Comparison of ENCODE assay signal across 1 cellular context in genomic region chr14:99407416-99407815, GRCh38.
TF ChIP-seq lines count a peak whose summit lies in the region.

No MANE protein-coding gene starts in this region.

TF ChIP-seq in GM23338, 12 proteins besides CTCF, POLR2A, EP300 and RAD21 (continued from another document):
- TF ChIP-seq ZNF462 (CRISPR knock-in tag; IDR thresholded peaks at IDR 0.05) (no peak), POLR2AphosphoS5 (IDR thresholded peaks at IDR 0.05; ENCODE audit: low read depth) (no peak), ETS1 (IDR thresholded peaks at IDR 0.05) (no peak), JUNB (IDR thresholded peaks at IDR 0.05; ENCODE audit: unreplicated experiment) (no peak), EZH2 (IDR thresholded peaks at IDR 0.05; ENCODE audit: low read depth, unreplicated experiment) (no peak), EZH2phosphoT487 (IDR thresholded peaks at IDR 0.05; ENCODE audit: unreplicated experiment) (no peak), STAT1 (IDR thresholded peaks at IDR 0.05; ENCODE audit: unreplicated experiment) (no peak)
- TF ChIP-seq, protein P1, sequence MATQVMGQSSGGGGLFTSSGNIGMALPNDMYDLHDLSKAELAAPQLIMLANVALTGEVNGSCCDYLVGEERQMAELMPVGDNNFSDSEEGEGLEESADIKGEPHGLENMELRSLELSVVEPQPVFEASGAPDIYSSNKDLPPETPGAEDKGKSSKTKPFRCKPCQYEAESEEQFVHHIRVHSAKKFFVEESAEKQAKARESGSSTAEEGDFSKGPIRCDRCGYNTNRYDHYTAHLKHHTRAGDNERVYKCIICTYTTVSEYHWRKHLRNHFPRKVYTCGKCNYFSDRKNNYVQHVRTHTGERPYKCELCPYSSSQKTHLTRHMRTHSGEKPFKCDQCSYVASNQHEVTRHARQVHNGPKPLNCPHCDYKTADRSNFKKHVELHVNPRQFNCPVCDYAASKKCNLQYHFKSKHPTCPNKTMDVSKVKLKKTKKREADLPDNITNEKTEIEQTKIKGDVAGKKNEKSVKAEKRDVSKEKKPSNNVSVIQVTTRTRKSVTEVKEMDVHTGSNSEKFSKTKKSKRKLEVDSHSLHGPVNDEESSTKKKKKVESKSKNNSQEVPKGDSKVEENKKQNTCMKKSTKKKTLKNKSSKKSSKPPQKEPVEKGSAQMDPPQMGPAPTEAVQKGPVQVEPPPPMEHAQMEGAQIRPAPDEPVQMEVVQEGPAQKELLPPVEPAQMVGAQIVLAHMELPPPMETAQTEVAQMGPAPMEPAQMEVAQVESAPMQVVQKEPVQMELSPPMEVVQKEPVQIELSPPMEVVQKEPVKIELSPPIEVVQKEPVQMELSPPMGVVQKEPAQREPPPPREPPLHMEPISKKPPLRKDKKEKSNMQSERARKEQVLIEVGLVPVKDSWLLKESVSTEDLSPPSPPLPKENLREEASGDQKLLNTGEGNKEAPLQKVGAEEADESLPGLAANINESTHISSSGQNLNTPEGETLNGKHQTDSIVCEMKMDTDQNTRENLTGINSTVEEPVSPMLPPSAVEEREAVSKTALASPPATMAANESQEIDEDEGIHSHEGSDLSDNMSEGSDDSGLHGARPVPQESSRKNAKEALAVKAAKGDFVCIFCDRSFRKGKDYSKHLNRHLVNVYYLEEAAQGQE (IDR thresholded peaks at IDR 0.05; ENCODE audit: unreplicated experiment), result no peak
